9 cellular contexts compared by ENCODE assay signal in genomic region chr16:155031-155398, GRCh38. TPM values are rescaled to one million over a fixed set of nuclear protein-coding genes. Genes with fewer than 3 reads are reported as not detected.
DNase-seq lines count a peak whose midpoint lies in the region; ATAC-seq and TF ChIP-seq lines count a peak whose summit lies in the region.
"Had no signal": no experiment of that assay in that cellular context is flagged by ENCODE, and none has a peak within 500 bp of the region (broad histone marks: within the 10 kb centered on the region; RNA-seq: fewer than 3 reads in every experiment).

No MANE protein-coding gene starts in this region.

- no peak for TF ChIP-seq RAD21 in SK-N-SH (IDR thresholded peaks at IDR 0.05; ENCODE audit: low read length)

- no peaks in the 10 kb centered on the region for H4K20me1 ChIP-seq in SK-N-SH (ENCODE audit: insufficient read depth)

- no peak for ATAC-seq in SK-N-SH treated with all-trans-retinoic acid at 6 μM for 48 hours

- POLR2A ChIA-PET in SK-N-SH (lab: Yijun Ruan, JAX) = no interaction called here

- H3K27ac Mint-ChIP-seq in endothelial cell (ENCODE audit: unreplicated experiment) = peak overlapping the region; percentile 42

- TF ChIP-seq CTCF in SK-N-SH (IDR thresholded peaks at IDR 0.05) (no peak), endothelial cell (IDR thresholded peaks at IDR 0.05; ENCODE audit: unreplicated experiment) (no peak), retinal pigment epithelial cell (conservative IDR thresholded peaks at IDR 0.05; ENCODE audit: low read depth, low read length) (no peak), transverse colon (IDR thresholded peaks at IDR 0.05) (no peak)

- H3K4me1 Mint-ChIP-seq in endothelial cell (ENCODE audit: unreplicated experiment) = peaks cover 5% of the 10 kb centered on the region

- TF ChIP-seq EP300 in SK-N-SH (IDR thresholded peaks at IDR 0.05; ENCODE audit: borderline replicate concordance in 1 of 2, low read depth in 1 of 2, low read length in 1 of 2) (no peak), transverse colon (IDR thresholded peaks at IDR 0.05; ENCODE audit: low read depth) (no peak)

- H3K9me3 ChIP-seq in SK-N-SH (no peaks in the 10 kb centered on the region), SJCRH30 (replicated peaks) (no peaks in the 10 kb centered on the region), transverse colon (no peaks in the 10 kb centered on the region)

- H3K4me3 Mint-ChIP-seq in endothelial cell (ENCODE audit: unreplicated experiment) = peak overlapping the region; percentile 86

- peak overlapping the region; percentile 49; the same call in 1 of the 2 replicates for H3K9ac ChIP-seq in SK-N-SH

- H2AFZ ChIP-seq in SK-N-SH (ENCODE audit: low read depth) = peak overlapping the region; percentile 94

- intact Hi-C loops in transverse colon (cut with DNase I; ENCODE audit: low total_unique reads) = no loop called here

- peak overlapping the region; percentile 94 for H3K4me2 ChIP-seq in SK-N-SH

- no peaks in the 10 kb centered on the region for H3K9me3 Mint-ChIP-seq in endothelial cell (ENCODE audit: unreplicated experiment)

- H3K27me3 Mint-ChIP-seq in endothelial cell (ENCODE audit: unreplicated experiment) = peaks cover 8% of the 10 kb centered on the region

- no peaks in the 10 kb centered on the region for H3K27me3 ChIP-seq in SK-N-SH (ENCODE audit: insufficient read depth)
- no peaks in the 10 kb centered on the region for H3K27me3 ChIP-seq in SJCRH30
- H3K27me3 ChIP-seq in transverse colon = peaks cover 68% of the 10 kb centered on the region

- no peak for TF ChIP-seq POLR2A in transverse colon (IDR thresholded peaks at IDR 0.05)

- H3K4me1 ChIP-seq in SK-N-SH (ENCODE audit: control insufficient read depth in 1 of 2, insufficient read depth in 2 of 2, low read depth in 1 of 2, low read length in 1 of 2) (peaks cover 0 to 7% of the 10 kb centered on the region in 2 experiments; a peak in 1 of 4 replicates), SJCRH30 (peaks cover 3% of the 10 kb centered on the region; the same call in 1 of the 2 replicates), transverse colon (peaks cover 4 to 10% (median 7%) of the 10 kb centered on the region in 4 donors)

- H3K79me2 ChIP-seq in SK-N-SH (ENCODE audit: insufficient read depth) = no peaks in the 10 kb centered on the region

- H3K27ac ChIP-seq in SK-N-SH (ENCODE audit: low read depth in 2 of 2, low read length in 1 of 2) = no peak overlapping the region
- H3K27ac ChIP-seq in SJCRH30 = peak overlapping the region; percentile 15
- H3K27ac ChIP-seq in transverse colon = no peak overlapping the region
- H3K27ac ChIP-seq: 22Rv1 had no signal

- no peaks in the 10 kb centered on the region for H3K36me3 Mint-ChIP-seq in endothelial cell (ENCODE audit: low read depth, unreplicated experiment)

- no peaks in the 10 kb centered on the region for H3K9me2 ChIP-seq in SK-N-SH

- CTCF ChIA-PET in SK-N-SH (lab: Yijun Ruan, JAX) = interaction anchor here (1.1 to 2.3 kb wide), 4 partner anchors 25 to 89 kb away, joined by 4 to 7 read pairs (median 6); partner anchors contain the start of gene HBQ1

- 17% methylated on average over 5 of the region's 7 CpGs for WGBS in SK-N-SH (ENCODE audit: low lambda C conversion rate)
- 20 to 67% methylated on average over 1 to 7 of the region's 7 CpGs for WGBS in transverse colon (ENCODE audit: low coverage in 1 of 2), 2 donors

- no peak for DNase-seq in SK-N-SH
- DNase-seq in SJCRH30 = no peak
- no peak for DNase-seq in endothelial cell (ENCODE audit: low spot score)
- DNase-seq in retinal pigment epithelial cell (ENCODE audit: low read depth) = no peak
- no peak for DNase-seq in inferior parietal cortex (ENCODE audit: extremely low spot score)
- DNase-seq in dedifferentiated amniotic fluid mesenchymal stem cell (ENCODE audit: extremely low spot score) = no peak
- DNase-seq in transverse colon = no peak

- in situ Hi-C loops in transverse colon (cut with MboI; ENCODE audit: low pct_ligation_motif_present in 1 of 4, low pct_unique_long_range_greater_than_20kb in 1 of 4, low sequenced_read_pairs in 3 of 4) = no loop called here

- H3K4me3 ChIP-seq in SK-N-SH (ENCODE audit: low read depth in 2 of 2, low read length in 1 of 2) (peak overlapping the region; percentile 58 to 68), SJCRH30 (peak overlapping the region; percentile 60), retinal pigment epithelial cell (ENCODE audit: low read length) (peak overlapping the region; percentile 43), transverse colon (peak overlapping the region in 1 of 4 donors; percentile 50)

- H3F3A ChIP-seq in SK-N-SH (replicated peaks; ENCODE audit: insufficient read depth) = no peaks in the 10 kb centered on the region

- H3K36me3 ChIP-seq in SK-N-SH (replicated peaks in 1 of 2; ENCODE audit: control insufficient read depth in 1 of 2, insufficient read depth in 2 of 2, low read length in 1 of 2) (no peaks in the 10 kb centered on the region), SJCRH30 (no peaks in the 10 kb centered on the region), transverse colon (no peaks in the 10 kb centered on the region)

TF ChIP-seq in SK-N-SH, 30 proteins besides CTCF, POLR2A, EP300 and RAD21:
- TF ChIP-seq RXRA (IDR thresholded peaks at IDR 0.05; ENCODE audit: borderline replicate concordance, low read depth) (no peak), MAX (IDR thresholded peaks at IDR 0.05; ENCODE audit: low read depth) (no peak), NFIC (IDR thresholded peaks at IDR 0.05; ENCODE audit: borderline replicate concordance) (no peak), SIN3A (IDR thresholded peaks at IDR 0.05; ENCODE audit: borderline replicate concordance, low read depth, low read length) (no peak), RCOR1 (IDR thresholded peaks at IDR 0.05; ENCODE audit: low read length) (no peak), SMC3 (IDR thresholded peaks at IDR 0.05; ENCODE audit: low read depth, low read length) (no peak), RFX5 (IDR thresholded peaks at IDR 0.05; ENCODE audit: low read length) (no peak), MEF2A (IDR thresholded peaks at IDR 0.05; ENCODE audit: borderline replicate concordance, low read depth) (no peak), JUND (IDR thresholded peaks at IDR 0.05) (no peak)
TF ChIP-seq in SK-N-SH: peak in this region for 0.

TF ChIP-seq in SK-N-SH treated with all-trans-retinoic acid at 6 μM for 48 hours, 23 proteins besides CTCF, POLR2A, EP300 and RAD21 (continues in another document):
- TF ChIP-seq ISL1 (CRISPR knock-in tag; IDR thresholded peaks at IDR 0.05) (no peak), ZFP30 (CRISPR knock-in tag; IDR thresholded peaks at IDR 0.05) (no peak), SNAI2 (CRISPR knock-in tag; IDR thresholded peaks at IDR 0.05) (no peak), ZC3H10 (CRISPR knock-in tag; IDR thresholded peaks at IDR 0.05) (no peak), ZNF8 (CRISPR knock-in tag; IDR thresholded peaks at IDR 0.05) (no peak), RARB (CRISPR knock-in tag; IDR thresholded peaks at IDR 0.05) (no peak), ESRRG (CRISPR knock-in tag; IDR thresholded peaks at IDR 0.05) (no peak), PPARA (CRISPR knock-in tag; IDR thresholded peaks at IDR 0.05; ENCODE audit: borderline replicate concordance) (no peak), TOX (CRISPR knock-in tag; IDR thresholded peaks at IDR 0.05; ENCODE audit: borderline replicate concordance) (no peak), OSR1 (CRISPR knock-in tag; IDR thresholded peaks at IDR 0.05) (no peak), POU6F1 (CRISPR knock-in tag; IDR thresholded peaks at IDR 0.05; ENCODE audit: borderline replicate concordance, low read depth) (no peak), GLIS3 (CRISPR knock-in tag; IDR thresholded peaks at IDR 0.05) (no peak)

RNA-seq across cellular contexts. Expression of gene HBZ, which starts 2.6 kb away (rescaled TPM):
- not detected in 2 replicates for polyA plus RNA-seq in SK-N-SH (2012; rRNA removed)
- not detected in 2 replicates for polyA plus RNA-seq in SK-N-SH (2012; cell fraction: cytosol; rRNA removed)
- polyA plus RNA-seq in SK-N-SH (2012; cell fraction: nucleus; rRNA removed) = not detected in 2 replicates
- not detected in 2 replicates for total RNA-seq in SJCRH30 (2014; rRNA removed; shearing (Covaris generic))
- total RNA-seq in endothelial cell (ENCODE audit: unreplicated experiment) (not detected), transverse colon (not detected)

RNA-seq across cellular contexts. Expression of gene HBM, which starts 10.8 kb away (rescaled TPM):
- polyA plus RNA-seq in SK-N-SH (2012; rRNA removed) = not detected in 2 replicates
- not detected in 2 replicates for polyA plus RNA-seq in SK-N-SH (2012; cell fraction: cytosol; rRNA removed)
- polyA plus RNA-seq in SK-N-SH (2012; cell fraction: nucleus; rRNA removed) = not detected in 2 replicates
- total RNA-seq in SJCRH30 (2014; rRNA removed; shearing (Covaris generic)) = not detected in 2 replicates
- total RNA-seq in endothelial cell (ENCODE audit: unreplicated experiment) (not detected), transverse colon (not detected)

RNA-seq across cellular contexts. Expression of gene NPRL3, which starts 16.5 kb away (rescaled TPM):
- polyA plus RNA-seq in SK-N-SH (2012; rRNA removed) = 6.7 and 22.2 TPM in 2 replicates
- polyA plus RNA-seq in SK-N-SH (2012; cell fraction: cytosol; rRNA removed) = 9.0 and 14.0 TPM in 2 replicates
- polyA plus RNA-seq in SK-N-SH (2012; cell fraction: nucleus; rRNA removed) = 36.4 and 37.0 TPM in 2 replicates
- total RNA-seq in SJCRH30 (2014; rRNA removed; shearing (Covaris generic)) = 9.8 and 11.5 TPM in 2 replicates
- total RNA-seq in endothelial cell (ENCODE audit: unreplicated experiment) (39.1 TPM), transverse colon (10 to 100 TPM; 12.8 to 99.5 (median 22.6) TPM)

RNA-seq across cellular contexts. Expression of gene HBA2, which starts 17.7 kb away (rescaled TPM):
- polyA plus RNA-seq in SK-N-SH (2012; rRNA removed) = not detected in 2 replicates
- not detected in 2 replicates for polyA plus RNA-seq in SK-N-SH (2012; cell fraction: cytosol; rRNA removed)
- polyA plus RNA-seq in SK-N-SH (2012; cell fraction: nucleus; rRNA removed) = not detected in 2 replicates
- not detected in 2 replicates for total RNA-seq in SJCRH30 (2014; rRNA removed; shearing (Covaris generic))
- total RNA-seq in endothelial cell (ENCODE audit: unreplicated experiment) (not detected), transverse colon (10 to 100 TPM in 1 of 4 donors, 1 to 10 TPM in 2, not detected in 1; 1.8 to 10.8 (median 7.0) TPM)

RNA-seq across cellular contexts. Expression of gene HBA1, which starts 21.5 kb away (rescaled TPM):
- polyA plus RNA-seq in SK-N-SH (2012; rRNA removed) = not detected in 2 replicates
- polyA plus RNA-seq in SK-N-SH (2012; cell fraction: cytosol; rRNA removed) = not detected in 2 replicates
- polyA plus RNA-seq in SK-N-SH (2012; cell fraction: nucleus; rRNA removed) = not detected in 2 replicates
- 0.33 TPM in 1 of 2 replicates, not detected in the other for total RNA-seq in SJCRH30 (2014; rRNA removed; shearing (Covaris generic))
- total RNA-seq in endothelial cell (ENCODE audit: unreplicated experiment) (not detected), transverse colon (1 to 10 TPM in 1 of 4 donors, not detected in 3; 4.4 TPM)
